ENCODE assay signal across 10 cellular contexts in genomic region chr13:31756346-31756745, GRCh38. TPM values are rescaled to one million over a fixed set of nuclear protein-coding genes. Genes with fewer than 3 reads are reported as not detected.
A peak's percentile ranks its signal among the peaks of the same experiment; 100 is the strongest.
DNase-seq lines count a peak whose midpoint lies in the region; ATAC-seq, FAIRE-seq and TF ChIP-seq lines count a peak whose summit lies in the region.
"Had no signal": no experiment of that assay in that cellular context is flagged by ENCODE, and none has a peak within 500 bp of the region (broad histone marks: within the 10 kb centered on the region; RNA-seq: fewer than 3 reads in every experiment).

No MANE protein-coding gene starts in this region.

- peaks cover 16% of the 10 kb centered on the region; the same call in 1 of the 2 replicates for H3K27me3 ChIP-seq in SJCRH30

- H3K4me1 ChIP-seq in SJCRH30, result 0 out of 2 replicates have a peak, but pooled peaks cover 3% of the 10 kb centered on the region

- no peak for TF ChIP-seq CTCF in fibroblast of pulmonary artery (IDR thresholded peaks at IDR 0.05; ENCODE audit: low read length, missing control alignments)

- DNase-seq in GM04504 (ENCODE audit: low read depth) (peak; percentile 83), SJCRH30 (peak; percentile 13 to 31), fibroblast of pulmonary artery (ENCODE audit: low read depth) (peak; percentile 73), urothelium cell line (ENCODE audit: low spot score) (peak; percentile 65)
- DNase-seq in activated T-cell treated with anti-CD3 and anti-CD28 coated beads, Interleukin-2, amount 50 U/mL, for 48 hours, result no peak
- DNase-seq: activated naive CD4-positive, alpha-beta T cell treated with anti-CD3 and anti-CD28 coated beads for 36 hours; MV-4-11; PC-9 had no signal

- no peak overlapping the region for H3K27ac ChIP-seq in SJCRH30
- H3K27ac ChIP-seq: PC-9 had no signal

- no peak for ATAC-seq in GM19455 (IDR thresholded peaks at IDR 0.05; ENCODE audit: unreplicated experiment)
- ATAC-seq in GM21717 (IDR thresholded peaks at IDR 0.05; ENCODE audit: unreplicated experiment), result no peak

- no peak for FAIRE-seq in urothelium cell line (lab: Jason Lieb, UNC)

- H3K36me3 ChIP-seq in SJCRH30, result no peaks in the 10 kb centered on the region

- H3K9me3 ChIP-seq in SJCRH30 (replicated peaks), result no peaks in the 10 kb centered on the region

- H3K4me3 ChIP-seq in SJCRH30, result no peak overlapping the region
- H3K4me3 ChIP-seq in fibroblast of pulmonary artery (replicated peaks; ENCODE audit: low read depth, low read length), result no peak overlapping the region
- H3K4me3 ChIP-seq: PC-9 had no signal

RNA-seq across cellular contexts. Expression of gene RXFP2, which starts 17.0 kb away (rescaled TPM):
- total RNA-seq in SJCRH30 (2014; rRNA removed; shearing (Covaris generic)), result not detected in 2 replicates
- total RNA-seq: activated naive CD4-positive, alpha-beta T cell treated with anti-CD3 and anti-CD28 coated beads for 36 hours; PC-9 had no signal

Comparison
In these comparisons a context has a peak if more than half of its experiments do, and no peak if none do; other contexts are left out.
1. DNase-seq: peak in GM04504 (single experiment), SJCRH30 (2 of 2), fibroblast of pulmonary artery (single experiment) and urothelium cell line (single experiment); none in activated T-cell treated with anti-CD3 and anti-CD28 coated beads, Interleukin-2, amount 50 U/mL, for 48 hours (0 of 2).